14 cellular contexts compared by ENCODE assay signal in the genomic region with DNA sequence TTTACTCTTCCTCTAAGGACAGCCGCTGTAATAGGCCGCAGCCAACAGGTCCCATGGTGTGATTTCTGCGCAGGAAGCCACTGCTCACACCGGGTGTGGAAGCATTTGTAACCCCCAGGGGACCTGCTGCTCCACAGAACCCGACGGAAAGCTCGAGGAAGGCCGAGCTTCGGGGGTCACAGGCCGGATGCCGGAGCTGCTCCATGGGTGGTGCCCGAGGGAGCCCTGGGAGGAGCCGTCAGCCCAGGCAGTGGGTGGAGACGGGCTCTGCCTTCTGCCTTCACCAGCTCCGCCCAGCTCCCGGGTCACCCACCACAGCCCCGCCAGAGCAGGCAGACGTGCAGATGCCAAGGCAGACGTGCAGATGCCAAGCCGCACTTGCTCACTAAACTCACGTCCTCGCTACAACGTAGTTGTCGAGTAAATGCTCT.
DNase-seq lines count a peak whose midpoint lies in the region; ATAC-seq and TF ChIP-seq lines count a peak whose summit lies in the region.
"Had no signal": no experiment of that assay in that cellular context is flagged by ENCODE, and none has a peak within 500 bp of the region (broad histone marks: within the 10 kb centered on the region; RNA-seq: fewer than 3 reads in every experiment).

No MANE protein-coding gene starts in this region.

- no peak overlapping the region for H3K27ac ChIP-seq in A673 (ENCODE audit: low read depth, low read length, poor library complexity, severe bottlenecking)
- H3K27ac ChIP-seq in BLaER1, result peak overlapping the region; percentile 79

- CTCF ChIA-PET in A673 (lab: Charles Lee), result no interaction called here

- POLR2A ChIA-PET in A673 (lab: Charles Lee; ENCODE audit: low non-redundant PET), result no interaction called here

- TF ChIP-seq CTCF in A673 (conservative IDR thresholded peaks at IDR 0.05; ENCODE audit: low read depth, low read length) (no peak), mucosa of descending colon (IDR thresholded peaks at IDR 0.05) (no peak), GM13976 (IDR thresholded peaks at IDR 0.05; ENCODE audit: borderline replicate concordance, control extremely low read depth, extremely low read depth, insufficient read depth, missing control alignments) (no peak)

- intact Hi-C loops in A673 (cut with micrococcal nuclease; ENCODE audit: unreplicated experiment), result no loop called here
- intact Hi-C loops in mucosa of descending colon (cut with DNase I, micrococcal nuclease), result loop anchor here in 1 of 2 donors (10.0 kb wide), 1 partner anchor 271 kb away; no protein-coding TSS in a partner anchor

- no TSS peak for BruUV-seq in A673 (replicated peaks; lab: Mats Ljungman, UMichigan)

- H3K4me2 ChIP-seq in BLaER1, result peak overlapping the region; percentile 89
- H3K4me2 ChIP-seq: smooth muscle cell had no signal

- H4K20me1 ChIP-seq in BLaER1, result no peaks in the 10 kb centered on the region

- H3K4me1 ChIP-seq in A673 (ENCODE audit: insufficient read depth, low read length, poor library complexity, severe bottlenecking), result peaks cover 6% of the 10 kb centered on the region
- peaks cover 90% of the 10 kb centered on the region for H3K4me1 ChIP-seq in BLaER1
- peaks cover 4% of the 10 kb centered on the region for H3K4me1 ChIP-seq in mucosa of descending colon (ENCODE audit: low read depth)
- H3K4me1 ChIP-seq: HAP-1 had no signal

- H3K27me3 ChIP-seq in A673 (replicated peaks; ENCODE audit: insufficient read depth, low read depth, low read length, poor library complexity) (no peaks in the 10 kb centered on the region), BLaER1 (no peaks in the 10 kb centered on the region)
- H3K27me3 ChIP-seq: MG63 had no signal

- peak; percentile 53 for DNase-seq in A673 (ENCODE audit: low spot score)
- peak; percentile 44 for DNase-seq in activated CD8-positive, alpha-beta memory T cell treated with anti-CD3 and anti-CD28 coated beads for 24 hours
- peak in 2 of 3 donors; percentile 18 to 29 for DNase-seq in mucosa of descending colon
- DNase-seq in GM19240 (ENCODE audit: insufficient read length, low spot score), result no peak
- no peak for DNase-seq in GOT3 (lab: John Stamatoyannopoulos, UW)
- DNase-seq in GM13976 (ENCODE audit: low spot score), result no peak
- DNase-seq: activated gamma-delta T cell treated with Interleukin-2 at 50 U/mL for 16 hours, MG63, NCI-H2107, nephron progenitor cell had no signal

- ATAC-seq in mucosa of descending colon (no peak), HG02571 (IDR thresholded peaks at IDR 0.05; ENCODE audit: unreplicated experiment) (no peak)

- in situ Hi-C loops in GM13976 (cut with MboI; ENCODE audit: low sequenced_read_pairs, unreplicated experiment), result loop anchor here (25.0 kb wide), 1 partner anchor 273 kb away; no protein-coding TSS in a partner anchor

- H3K9me3 ChIP-seq in A673 (ENCODE audit: low read depth, low read length, poor library complexity, severe bottlenecking), result peaks cover 9% of the 10 kb centered on the region
- H3K9me3 ChIP-seq in BLaER1, result peaks cover 15% of the 10 kb centered on the region
- peaks cover 8% of the 10 kb centered on the region for H3K9me3 ChIP-seq in mucosa of descending colon

- H3K4me3 ChIP-seq in A673 (ENCODE audit: low read depth, low read length, poor library complexity, severe bottlenecking) (no peak overlapping the region), BLaER1 (no peak overlapping the region), mucosa of descending colon (no peak overlapping the region)
- H3K4me3 ChIP-seq: HAP-1, MG63, smooth muscle cell had no signal

- H3K36me3 ChIP-seq in A673 (ENCODE audit: insufficient read depth, low read length, poor library complexity, severe bottlenecking), result no peaks in the 10 kb centered on the region
- H3K36me3 ChIP-seq in BLaER1, result no peaks in the 10 kb centered on the region
- H3K36me3 ChIP-seq in mucosa of descending colon (ENCODE audit: low read depth), result no peaks in the 10 kb centered on the region
- H3K36me3 ChIP-seq: HAP-1, MG63 had no signal

- H3K9ac ChIP-seq in BLaER1, result no peak overlapping the region

Comparison
In these comparisons a context has a peak if more than half of its experiments do, and no peak if none do; other contexts are left out.
1. DNase-seq: peak in A673 (single experiment), activated CD8-positive, alpha-beta memory T cell treated with anti-CD3 and anti-CD28 coated beads for 24 hours (single experiment) and mucosa of descending colon (2 of 3); none in GM19240 (single experiment), GOT3 (single experiment) and GM13976 (single experiment).